14 cellular contexts compared by ENCODE assay signal in genomic region chr18:47985837-47986236, GRCh38.
"Had no signal": no experiment of that assay in that cellular context is flagged by ENCODE, and none has a peak within 500 bp of the region (broad histone marks: within the 10 kb centered on the region; RNA-seq: fewer than 3 reads in every experiment).

No MANE protein-coding gene starts in this region.

- H3K27ac ChIP-seq: heart right ventricle, neural progenitor cell, parathyroid adenoma, thyroid gland, vagina had no signal

- H3K4me3 ChIP-seq: heart right ventricle, neural progenitor cell, thyroid gland, vagina had no signal

- H3K36me3 Mint-ChIP-seq: neural progenitor cell had no signal

- H3K9me3 Mint-ChIP-seq: activated B cell treated with CpG ODN at 0.5 μM for 24 hours; activated CD4-positive, alpha-beta T cell treated with anti-CD3 and anti-CD28 coated beads, Interleukin-2, amount 10 ng/mL, durations not matched to agents 24 days and 14 days; activated naive CD4-positive, alpha-beta T cell treated with anti-CD3 and anti-CD28 coated beads for 36 hours; activated T-helper 1 cell treated with anti-CD3 and anti-CD28 coated beads, Interleukin-12 subunit alpha, Interleukin-12 subunit beta, Interleukin-2, Interleukin-4 antibody, amounts not matched to agents 30 ng/mL and 10 ng/mL and 1 ng/mL, durations not matched to agents 14 hours and 24 hours and 36 hours had no signal

- H3K4me1 Mint-ChIP-seq: activated CD4-positive, alpha-beta T cell treated with anti-CD3 and anti-CD28 coated beads, Interleukin-2, amount 10 ng/mL, durations not matched to agents 24 days and 14 days had no signal

- H3K4me3 Mint-ChIP-seq: activated B cell treated with CpG ODN at 0.5 μM for 24 hours; activated CD4-positive, alpha-beta T cell treated with anti-CD3 and anti-CD28 coated beads, Interleukin-2, amount 10 ng/mL, durations not matched to agents 24 days and 14 days; activated naive CD4-positive, alpha-beta T cell treated with anti-CD3 and anti-CD28 coated beads for 36 hours; activated T-helper 1 cell treated with anti-CD3 and anti-CD28 coated beads, Interleukin-12 subunit alpha, Interleukin-12 subunit beta, Interleukin-2, Interleukin-4 antibody, amounts not matched to agents 30 ng/mL and 10 ng/mL and 1 ng/mL, durations not matched to agents 14 hours and 24 hours and 36 hours had no signal

- H3K27ac Mint-ChIP-seq: activated B cell treated with CpG ODN at 0.5 μM for 24 hours; activated CD4-positive, alpha-beta T cell treated with anti-CD3 and anti-CD28 coated beads, Interleukin-2, amount 10 ng/mL, durations not matched to agents 24 days and 14 days; activated naive CD4-positive, alpha-beta T cell treated with anti-CD3 and anti-CD28 coated beads for 36 hours; activated T-helper 1 cell treated with anti-CD3 and anti-CD28 coated beads, Interleukin-12 subunit alpha, Interleukin-12 subunit beta, Interleukin-2, Interleukin-4 antibody, amounts not matched to agents 30 ng/mL and 10 ng/mL and 1 ng/mL, durations not matched to agents 14 hours and 24 hours and 36 hours had no signal

- DNase-seq: activated B cell treated with CpG ODN at 0.5 μM for 24 hours; activated CD4-positive, alpha-beta T cell treated with anti-CD3 and anti-CD28 coated beads, Interleukin-2, amount 10 ng/mL, durations not matched to agents 24 days and 14 days; activated naive CD4-positive, alpha-beta T cell treated with anti-CD3 and anti-CD28 coated beads for 36 hours; effector CD4-positive, alpha-beta T cell; foreskin melanocyte; heart right ventricle; islet precursor cell; left ventricle myocardium superior; small intestine; thyroid gland had no signal

- H3K9me3 ChIP-seq: heart right ventricle, thyroid gland, vagina had no signal

- H3K27me3 ChIP-seq: heart right ventricle, neural progenitor cell, thyroid gland, vagina had no signal

- H3K36me3 ChIP-seq: heart right ventricle, neural progenitor cell, thyroid gland, vagina had no signal

- ATAC-seq: left ventricle myocardium superior had no signal

- H3K4me1 ChIP-seq: parathyroid adenoma, thyroid gland, vagina had no signal
